In the genomic region with DNA sequence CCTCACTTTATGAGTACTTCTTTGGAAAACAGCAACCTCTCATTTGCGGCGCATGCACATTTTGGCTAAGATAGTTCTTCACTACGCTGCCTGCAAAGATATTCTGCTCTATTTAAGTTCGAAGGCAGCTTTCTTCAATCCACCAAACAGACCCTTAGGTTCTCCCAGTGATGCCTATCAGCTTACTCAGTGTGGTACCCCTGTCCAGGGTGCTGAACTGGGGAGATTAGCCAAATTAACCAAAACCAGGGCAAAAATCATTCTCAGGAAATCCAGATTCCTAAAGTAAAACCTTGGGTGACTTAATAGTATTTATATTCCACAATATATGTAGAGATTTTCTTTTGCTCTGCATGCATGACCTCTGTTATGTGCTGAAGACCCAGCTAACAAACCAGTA, we compare ENCODE assay signal across 13 cellular contexts.
DNase-seq lines count a peak whose midpoint lies in the region; ATAC-seq and TF ChIP-seq lines count a peak whose summit lies in the region.
"Had no signal": no experiment of that assay in that cellular context is flagged by ENCODE, and none has a peak within 500 bp of the region (broad histone marks: within the 10 kb centered on the region; RNA-seq: fewer than 3 reads in every experiment).

No MANE protein-coding gene starts in this region.

- H3K27me3 ChIP-seq in Peyer's patch = no peaks in the 10 kb centered on the region

- POLR2A ChIA-PET in activated CD8-positive, alpha-beta T cell treated with anti-CD3 and anti-CD28 coated beads for 36 hours (lab: Charles Lee) = no interaction called here

- H3K27ac ChIP-seq in Peyer's patch = no peak overlapping the region
- H3K27ac ChIP-seq: thoracic aorta had no signal

- no peak for TF ChIP-seq CTCF in activated CD8-positive, alpha-beta T cell treated with anti-CD3 and anti-CD28 coated beads for 36 hours (IDR thresholded peaks at IDR 0.05)
- TF ChIP-seq CTCF in chondrocyte (IDR thresholded peaks at IDR 0.05) (no peak), Peyer's patch (IDR thresholded peaks at IDR 0.05) (no peak)

- H3K4me1 ChIP-seq in Peyer's patch = no peaks in the 10 kb centered on the region

- no peaks in the 10 kb centered on the region for H3K36me3 ChIP-seq in Peyer's patch
- H3K36me3 ChIP-seq: thoracic aorta had no signal

- intact Hi-C loops in activated CD8-positive, alpha-beta T cell treated with anti-CD3 and anti-CD28 coated beads for 36 hours (cut with micrococcal nuclease) = no loop called here

- H3K4me3 Mint-ChIP-seq in activated CD8-positive, alpha-beta T cell treated with anti-CD3 and anti-CD28 coated beads for 36 hours = no peak overlapping the region
- no peak overlapping the region for H3K4me3 Mint-ChIP-seq in chondrocyte (ENCODE audit: unreplicated experiment)

- no peak for TF ChIP-seq POLR2A in Peyer's patch (IDR thresholded peaks at IDR 0.05)

- no peaks in the 10 kb centered on the region for H3K36me3 Mint-ChIP-seq in activated CD8-positive, alpha-beta T cell treated with anti-CD3 and anti-CD28 coated beads for 36 hours (ENCODE audit: low read depth)
- no peaks in the 10 kb centered on the region for H3K36me3 Mint-ChIP-seq in chondrocyte (ENCODE audit: low read depth)

- CTCF ChIA-PET in activated CD8-positive, alpha-beta T cell treated with anti-CD3 and anti-CD28 coated beads for 36 hours (lab: Charles Lee) = no interaction called here

- no peaks in the 10 kb centered on the region for H3K4me1 Mint-ChIP-seq in activated CD8-positive, alpha-beta T cell treated with anti-CD3 and anti-CD28 coated beads for 36 hours (ENCODE audit: low read depth)
- H3K4me1 Mint-ChIP-seq in chondrocyte (ENCODE audit: low read depth) = no peaks in the 10 kb centered on the region

- no peaks in the 10 kb centered on the region for H3K9me3 Mint-ChIP-seq in activated CD8-positive, alpha-beta T cell treated with anti-CD3 and anti-CD28 coated beads for 36 hours
- peaks cover 19% of the 10 kb centered on the region for H3K9me3 Mint-ChIP-seq in chondrocyte (ENCODE audit: low read depth)

- H3K27me3 Mint-ChIP-seq in activated CD8-positive, alpha-beta T cell treated with anti-CD3 and anti-CD28 coated beads for 36 hours = no peaks in the 10 kb centered on the region
- H3K27me3 Mint-ChIP-seq in chondrocyte (ENCODE audit: low read depth) = no peaks in the 10 kb centered on the region

- H3K9me3 ChIP-seq in Peyer's patch = no peaks in the 10 kb centered on the region
- H3K9me3 ChIP-seq: thoracic aorta had no signal

- ATAC-seq in activated CD8-positive, alpha-beta T cell treated with anti-CD3 and anti-CD28 coated beads for 36 hours = no peak
- ATAC-seq in HG03520 (IDR thresholded peaks at IDR 0.05; ENCODE audit: unreplicated experiment) = no peak

- H3K27ac Mint-ChIP-seq in activated CD8-positive, alpha-beta T cell treated with anti-CD3 and anti-CD28 coated beads for 36 hours = no peak overlapping the region
- H3K27ac Mint-ChIP-seq in chondrocyte (ENCODE audit: unreplicated experiment) = no peak overlapping the region

- H3K4me3 ChIP-seq in Peyer's patch = no peak overlapping the region
- H3K4me3 ChIP-seq: thoracic aorta had no signal

- peak; percentile 22 for DNase-seq in COLO829 (ENCODE audit: low spot score)
- peak; percentile 2 for DNase-seq in HS-5 (ENCODE audit: low read depth)
- peak; percentile 11 for DNase-seq in activated CD8-positive, alpha-beta T cell treated with anti-CD3 and anti-CD28 coated beads for 36 hours
- peak; percentile 86 for DNase-seq in left kidney (ENCODE audit: low read depth, low spot score)
- no peak for DNase-seq in chondrocyte (ENCODE audit: low spot score)
- DNase-seq in cerebellar nuclear complex (lab: John Stamatoyannopoulos, UW) = no peak
- no peak for DNase-seq in Peyer's patch
- DNase-seq: activated gamma-delta T cell treated with Interleukin-2 at 50 U/mL for 16 hours; midbrain; stimulated activated CD4-positive, alpha-beta T cell treated with anti-CD3 and anti-CD28 coated beads, Interleukin-1b, Interleukin-23, amount 100 ng/mL, for 48 hours; T-helper 9 cell had no signal

Comparison
In these comparisons a context has a peak if more than half of its experiments do, and no peak if none do; other contexts are left out.
1. DNase-seq: peak in COLO829 (single experiment), HS-5 (single experiment), activated CD8-positive, alpha-beta T cell treated with anti-CD3 and anti-CD28 coated beads for 36 hours (single experiment) and left kidney (single experiment); none in chondrocyte (single experiment), cerebellar nuclear complex (0 of 2) and Peyer's patch (0 of 3).